ENCODE assay signal across 9 cellular contexts in genomic region chr14:92586001-92586947, GRCh38.
DNase-seq lines count a peak whose midpoint lies in the region; ATAC-seq and TF ChIP-seq lines count a peak whose summit lies in the region.
"Had no signal": no experiment of that assay in that cellular context is flagged by ENCODE, and none has a peak within 500 bp of the region (broad histone marks: within the 10 kb centered on the region; RNA-seq: fewer than 3 reads in every experiment).

No MANE protein-coding gene starts in this region.

- peak overlapping the region; percentile 18 for H3K4me3 ChIP-seq in AG04450 (ENCODE audit: low read depth, low read length)
- no peak overlapping the region for H3K4me3 ChIP-seq in epithelial cell of esophagus (ENCODE audit: low read length)
- no peak overlapping the region for H3K4me3 ChIP-seq in prostate gland
- H3K4me3 ChIP-seq: cardiac muscle cell had no signal

- CTCF ChIA-PET in AG04450 (lab: Charles Lee), result interaction anchor here (0.8 kb wide), 1 partner anchor 451 kb away, joined by 3 read pairs; no protein-coding TSS in a partner anchor

- intact Hi-C loops in prostate gland (cut with DNase I), result no loop called here

- in situ Hi-C loops in G401 (cut with HindIII; ENCODE audit: low sequenced_read_pairs), result no loop called here

- TF ChIP-seq CTCF in AG04450 (IDR thresholded peaks at IDR 0.05; ENCODE audit: low read depth, low read length) (no peak), epithelial cell of esophagus (IDR thresholded peaks at IDR 0.05; ENCODE audit: insufficient read depth, low read depth, low read length, missing control alignments) (no peak), prostate gland (IDR thresholded peaks at IDR 0.05) (no peak)

- peak; percentile 37 for ATAC-seq in GM21619 (IDR thresholded peaks at IDR 0.05; ENCODE audit: unreplicated experiment)
- peak; percentile 82 for ATAC-seq in SK-N-SH treated with all-trans-retinoic acid at 6 μM for 48 hours

- DNase-seq in AG04450 (ENCODE audit: low read depth, low spot score) (peak; percentile 85), epithelial cell of esophagus (ENCODE audit: low read depth) (peak; percentile 49), prostate gland (ENCODE audit: low spot score) (peak; percentile 21), NCI-H1105 (lab: John Stamatoyannopoulos, UW) (no peak), NCI-H510A treated with DMSO at 0.1 percent for 48 hours (lab: John Stamatoyannopoulos, UW) (no peak), G401 (ENCODE audit: low spot score) (no peak)

- POLR2A ChIA-PET in AG04450 (lab: Yijun Ruan, JAX), result interaction anchor here (0.5 to 1.6 kb wide), 10 partner anchors 9 to 546 kb away, joined by 3 to 10 read pairs (median 4); partner anchors contain the start of gene LGMN

- WGBS in prostate gland, result 26% methylated on average over 9 of the region's 9 CpGs

- TF ChIP-seq POLR2A in prostate gland (IDR thresholded peaks at IDR 0.05), result no peak

- H3K4me1 ChIP-seq in prostate gland (replicated peaks), result no peaks in the 10 kb centered on the region

- no peaks in the 10 kb centered on the region for H3K36me3 ChIP-seq in prostate gland
- H3K36me3 ChIP-seq: cardiac muscle cell had no signal

- H3K27me3 ChIP-seq in AG04450 (ENCODE audit: control insufficient read depth, insufficient read depth, low read length) (no peaks in the 10 kb centered on the region), prostate gland (replicated peaks; ENCODE audit: insufficient read depth) (no peaks in the 10 kb centered on the region)
- H3K27me3 ChIP-seq: cardiac muscle cell had no signal

- H3K9me3 ChIP-seq in AG04450 (ENCODE audit: control insufficient read depth, insufficient read depth, low read length) (no peaks in the 10 kb centered on the region; the same call in 1 of the 2 replicates), prostate gland (no peaks in the 10 kb centered on the region)

- H3K27ac ChIP-seq in AG04450 (ENCODE audit: low read depth, low read length), result peak overlapping the region; percentile 75
- peak overlapping the region; percentile 39 for H3K27ac ChIP-seq in prostate gland
- H3K27ac ChIP-seq: cardiac muscle cell had no signal

TF ChIP-seq in SK-N-SH treated with all-trans-retinoic acid at 6 μM for 48 hours, 23 proteins besides CTCF, POLR2A, EP300 and RAD21:
- TF ChIP-seq ESRRG (CRISPR knock-in tag; IDR thresholded peaks at IDR 0.05) (no peak), ZFP3 (CRISPR knock-in tag; IDR thresholded peaks at IDR 0.05) (peak; percentile 70; the same call in 1 of the 2 replicates), ZC3H10 (CRISPR knock-in tag; IDR thresholded peaks at IDR 0.05) (no peak)

Comparison
In these comparisons a context has a peak if more than half of its experiments do, and no peak if none do; other contexts are left out.
1. DNase-seq: peak in AG04450 (single experiment), epithelial cell of esophagus (single experiment) and prostate gland (single experiment); none in NCI-H1105 (single experiment), NCI-H510A treated with DMSO at 0.1 percent for 48 hours (single experiment) and G401 (single experiment).